ENCODE assay signal across 15 cellular contexts in the genomic region with DNA sequence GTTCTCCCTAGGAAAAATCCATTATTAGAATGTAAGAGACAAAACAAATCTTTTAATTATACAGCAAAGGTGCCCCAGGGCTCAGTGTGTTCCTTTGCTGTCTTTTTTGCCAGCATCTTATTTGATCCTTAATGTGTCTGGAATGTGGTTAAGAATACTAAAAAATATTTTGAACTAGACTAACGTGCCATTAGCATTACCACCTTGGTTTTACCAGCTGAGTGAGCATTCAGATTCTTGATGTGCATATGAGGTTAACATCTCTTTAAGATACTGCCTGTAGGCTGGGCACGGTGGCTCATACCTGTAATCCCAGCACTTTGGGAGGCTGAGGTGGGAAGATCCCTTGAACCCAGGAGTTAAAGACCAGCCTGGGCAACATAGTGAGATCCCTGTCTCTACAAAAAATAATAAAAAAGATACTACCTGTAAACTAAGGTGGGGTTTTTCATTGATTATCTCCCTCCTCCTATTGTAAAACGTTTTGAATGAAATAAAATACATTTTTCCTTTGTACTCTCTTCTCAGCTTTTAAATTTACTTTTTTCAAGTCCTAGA.
DNase-seq lines count a peak whose midpoint lies in the region; ATAC-seq, FAIRE-seq and TF ChIP-seq lines count a peak whose summit lies in the region.
"Had no signal": no experiment of that assay in that cellular context is flagged by ENCODE, and none has a peak within 500 bp of the region (broad histone marks: within the 10 kb centered on the region; RNA-seq: fewer than 3 reads in every experiment).

No MANE protein-coding gene starts in this region.

- no peak overlapping the region for H2AFZ ChIP-seq in HepG2 (ENCODE audit: low read length)

- in situ Hi-C loops in HepG2 (cut with HindIII; ENCODE audit: extremely low pct_ligation_motif_present, low pct_unique_long_range_greater_than_20kb) = no loop called here

- no peak overlapping the region for H3K27ac ChIP-seq in HepG2 (ENCODE audit: extremely low read length, insufficient read depth, low read length)
- no peak overlapping the region for H3K27ac ChIP-seq in right lobe of liver
- H3K27ac ChIP-seq: 22Rv1 had no signal

- DNase-seq in HepG2 (ENCODE audit: low spot score) (no peak), right lobe of liver (no peak), astrocyte of the hippocampus (ENCODE audit: low read depth, low spot score) (peak; percentile 66), kidney glomerular epithelial cell (lab: John Stamatoyannopoulos, UW) (peak; percentile 35), NCI-H446 (lab: John Stamatoyannopoulos, UW) (no peak), NCI-H1048 (lab: John Stamatoyannopoulos, UW) (no peak), hypothalamus (lab: John Stamatoyannopoulos, UW) (no peak)
- DNase-seq: CD8-positive, alpha-beta memory T cell; DMS53; GF-D8 had no signal

- no peak for TF ChIP-seq RAD21 in HepG2 (CRISPR knock-in tag; IDR thresholded peaks at IDR 0.05)

- TF ChIP-seq CTCF in HepG2 (CRISPR knock-in tag; IDR thresholded peaks at IDR 0.05) = no peak
- no peak for TF ChIP-seq CTCF in right lobe of liver (IDR thresholded peaks at IDR 0.05)

- no peaks in the 10 kb centered on the region for H3K9me3 ChIP-seq in HepG2 (ENCODE audit: low read length)
- H3K9me3 ChIP-seq in right lobe of liver = no peaks in the 10 kb centered on the region

- no peak for ATAC-seq in HepG2
- no peak for ATAC-seq in right lobe of liver
- ATAC-seq in HG03571 (IDR thresholded peaks at IDR 0.05; ENCODE audit: unreplicated experiment) = no peak
- ATAC-seq: HCT116 had no signal

- CTCF ChIA-PET in HepG2 (lab: Yijun Ruan, JAX; ENCODE audit: low intra/inter-chr PET ratio, low total read pairs) = no interaction called here

- WGBS in HepG2 (ENCODE audit: low lambda C conversion rate) = 91% methylated on average over 3 of the region's 3 CpGs
- 85% methylated on average over 2 of the region's 3 CpGs for WGBS in right lobe of liver (ENCODE audit: insufficient coverage, low coverage, low lambda C conversion rate, missing lambda C conversion rate)

- H3K79me2 ChIP-seq in HepG2 (ENCODE audit: insufficient read depth, low read length) = peaks cover 68% of the 10 kb centered on the region

- BruUV-seq in HepG2 (replicated peaks; lab: Mats Ljungman, UMichigan) = no TSS peak

- no peak overlapping the region for H3K4me3 ChIP-seq in HepG2 (replicated peaks in 1 of 3; ENCODE audit: insufficient read depth in 1 of 3, low read depth in 2 of 3, low read length in 3 of 3)
- H3K4me3 ChIP-seq in right lobe of liver = no peak overlapping the region

- TF ChIP-seq EP300 in HepG2 (IDR thresholded peaks at IDR 0.05; ENCODE audit: low read depth in 2 of 2, low read length in 2 of 2) (no peak), HepG2 (CRISPR knock-in tag; IDR thresholded peaks at IDR 0.05; ENCODE audit: borderline replicate concordance) (no peak)

- FAIRE-seq in HepG2 (lab: Jason Lieb, UNC) = no peak
- FAIRE-seq: GM18507, H54 had no signal

- H3K4me2 ChIP-seq in HepG2 (ENCODE audit: low read depth, low read length) = no peak overlapping the region

- POLR2A ChIA-PET in HepG2 (lab: Yijun Ruan, JAX) = no interaction called here

- H3K36me3 ChIP-seq in HepG2 (replicated peaks in 1 of 2; ENCODE audit: control insufficient read depth in 1 of 2, insufficient read depth in 2 of 2, low read length in 2 of 2) = no peaks in the 10 kb centered on the region; a peak in 1 of 5 replicates
- no peaks in the 10 kb centered on the region for H3K36me3 ChIP-seq in right lobe of liver

- H4K20me1 ChIP-seq in HepG2 (ENCODE audit: insufficient read depth, low read length) = peaks cover 5% of the 10 kb centered on the region; the same call in 1 of the 2 replicates

- no peak overlapping the region for H3K9ac ChIP-seq in HepG2 (ENCODE audit: insufficient read depth, low read depth, low read length)

- intact Hi-C loops in HepG2 (cut with micrococcal nuclease; ENCODE audit: unreplicated experiment) = no loop called here
- intact Hi-C loops in right lobe of liver (cut with DNase I) = no loop called here

- H3K4me1 ChIP-seq in HepG2 (ENCODE audit: insufficient read depth, low read length) (peaks cover 14% of the 10 kb centered on the region), right lobe of liver (no peaks in the 10 kb centered on the region)

- TF ChIP-seq POLR2A in HepG2 (IDR thresholded peaks at IDR 0.05; ENCODE audit: insufficient read depth in 1 of 2, low read depth in 2 of 2, low read length in 2 of 2) (no peak), right lobe of liver (IDR thresholded peaks at IDR 0.05) (no peak)

- H3K27me3 ChIP-seq in HepG2 (ENCODE audit: control insufficient read depth in 1 of 2, insufficient read depth in 2 of 2, low read length in 2 of 2) (no peaks in the 10 kb centered on the region), right lobe of liver (no peaks in the 10 kb centered on the region)

TF ChIP-seq in HepG2, 621 proteins besides CTCF, POLR2A, EP300 and RAD21:
- TF ChIP-seq TBP (CRISPR knock-in tag; IDR thresholded peaks at IDR 0.05) (no peak), ZNF121 (CRISPR knock-in tag; IDR thresholded peaks at IDR 0.05) (0 out of 2 replicates have a peak, but pooled peaks have one; percentile 35), ZNF460 (CRISPR knock-in tag; IDR thresholded peaks at IDR 0.05; ENCODE audit: borderline replicate concordance) (no peak)
- TF ChIP-seq, protein P1, sequence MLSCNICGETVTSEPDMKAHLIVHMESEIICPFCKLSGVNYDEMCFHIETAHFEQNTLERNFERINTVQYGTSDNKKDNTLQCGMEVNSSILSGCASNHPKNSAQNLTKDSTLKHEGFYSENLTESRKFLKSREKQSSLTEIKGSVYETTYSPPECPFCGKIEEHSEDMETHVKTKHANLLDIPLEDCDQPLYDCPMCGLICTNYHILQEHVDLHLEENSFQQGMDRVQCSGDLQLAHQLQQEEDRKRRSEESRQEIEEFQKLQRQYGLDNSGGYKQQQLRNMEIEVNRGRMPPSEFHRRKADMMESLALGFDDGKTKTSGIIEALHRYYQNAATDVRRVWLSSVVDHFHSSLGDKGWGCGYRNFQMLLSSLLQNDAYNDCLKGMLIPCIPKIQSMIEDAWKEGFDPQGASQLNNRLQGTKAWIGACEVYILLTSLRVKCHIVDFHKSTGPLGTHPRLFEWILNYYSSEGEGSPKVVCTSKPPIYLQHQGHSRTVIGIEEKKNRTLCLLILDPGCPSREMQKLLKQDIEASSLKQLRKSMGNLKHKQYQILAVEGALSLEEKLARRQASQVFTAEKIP (CRISPR knock-in tag; IDR thresholded peaks at IDR 0.05; ENCODE audit: borderline replicate concordance) = no peak
TF ChIP-seq in HepG2: peak in this region for 1.

Comparison
In these comparisons a context has a peak if more than half of its experiments do, and no peak if none do; other contexts are left out.
1. DNase-seq: peak in astrocyte of the hippocampus (single experiment) and kidney glomerular epithelial cell (single experiment); none in HepG2 (single experiment), right lobe of liver (0 of 3), NCI-H446 (0 of 2), NCI-H1048 (single experiment) and hypothalamus (0 of 51).